In the genomic region with DNA sequence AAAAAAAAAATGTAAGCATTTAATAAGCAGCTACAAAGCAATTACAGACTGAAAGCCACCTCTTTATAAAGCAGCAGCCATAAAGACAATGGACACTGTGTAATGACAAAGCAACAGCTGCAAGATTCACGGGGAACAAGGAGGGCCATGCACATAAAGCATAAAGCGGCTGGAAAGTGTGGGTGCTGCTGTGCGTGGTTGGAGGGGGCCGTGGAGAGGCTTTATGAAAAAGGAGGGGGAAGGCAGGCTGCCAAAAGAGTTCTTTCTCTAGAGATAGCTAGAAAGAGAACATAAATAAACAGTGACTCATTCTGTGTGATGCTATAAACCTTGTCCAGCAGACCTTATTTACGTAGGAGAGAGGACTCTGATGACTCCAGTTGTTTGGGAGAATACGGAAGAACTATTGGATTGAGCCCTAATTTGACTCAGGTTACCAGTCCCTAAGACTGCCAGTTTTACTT, we compare ENCODE assay signal across 8 cellular contexts. TPM values are rescaled to one million over a fixed set of nuclear protein-coding genes. Genes with fewer than 3 reads are reported as not detected.
DNase-seq lines count a peak whose midpoint lies in the region; ATAC-seq and TF ChIP-seq lines count a peak whose summit lies in the region.

No MANE protein-coding gene starts in this region.

- H3K9me3 ChIP-seq in left ventricle myocardium inferior (replicated peaks): no peaks in the 10 kb centered on the region

- peak overlapping the region; percentile 6 for H3K4me3 ChIP-seq in left ventricle myocardium inferior
- no peak overlapping the region for H3K4me3 ChIP-seq in retinal pigment epithelial cell (ENCODE audit: low read length)

- ATAC-seq in SK-N-SH treated with all-trans-retinoic acid at 6 μM for 48 hours (peak; percentile 96), GM21723 (IDR thresholded peaks at IDR 0.05; ENCODE audit: unreplicated experiment) (no peak), HG03108 (IDR thresholded peaks at IDR 0.05; ENCODE audit: unreplicated experiment) (no peak), GM21526 (IDR thresholded peaks at IDR 0.05; ENCODE audit: low FRiP score, unreplicated experiment) (no peak)

- H3K27me3 ChIP-seq in left ventricle myocardium inferior (ENCODE audit: low read depth): no peaks in the 10 kb centered on the region

- peaks cover 36% of the 10 kb centered on the region for H3K4me1 ChIP-seq in left ventricle myocardium inferior

- no peaks in the 10 kb centered on the region for H3K36me3 ChIP-seq in left ventricle myocardium inferior

- TF ChIP-seq CTCF in left ventricle myocardium inferior (IDR thresholded peaks at IDR 0.05; ENCODE audit: borderline replicate concordance) (no peak), retinal pigment epithelial cell (conservative IDR thresholded peaks at IDR 0.05; ENCODE audit: low read depth, low read length) (no peak)

- peak overlapping the region; percentile 74 for H3K27ac ChIP-seq in left ventricle myocardium inferior (replicated peaks)

- DNase-seq in GM03348 (ENCODE audit: low spot score) (peak; percentile 49), left ventricle myocardium inferior (peak; percentile 37), retinal pigment epithelial cell (ENCODE audit: low read depth) (peak; percentile 74)
- DNase-seq in stimulated activated CD4-positive, alpha-beta T cell treated with anti-CD3 and anti-CD28 coated beads, Interleukin-12 subunit alpha, Interleukin-12 subunit beta, amount 100 ng/mL, for 4 hours: no peak

- intact Hi-C loops in left ventricle myocardium inferior (cut with micrococcal nuclease): no loop called here

TF ChIP-seq in SK-N-SH treated with all-trans-retinoic acid at 6 μM for 48 hours, 23 proteins besides CTCF, POLR2A, EP300 and RAD21:
- TF ChIP-seq ZNF8 (CRISPR knock-in tag; IDR thresholded peaks at IDR 0.05): no peak
- peak; percentile 57; the same call in 1 of the 2 replicates for TF ChIP-seq ZFP3 (CRISPR knock-in tag; IDR thresholded peaks at IDR 0.05)
- no peak for TF ChIP-seq GLIS3 (CRISPR knock-in tag; IDR thresholded peaks at IDR 0.05)
- TF ChIP-seq, protein P1, sequence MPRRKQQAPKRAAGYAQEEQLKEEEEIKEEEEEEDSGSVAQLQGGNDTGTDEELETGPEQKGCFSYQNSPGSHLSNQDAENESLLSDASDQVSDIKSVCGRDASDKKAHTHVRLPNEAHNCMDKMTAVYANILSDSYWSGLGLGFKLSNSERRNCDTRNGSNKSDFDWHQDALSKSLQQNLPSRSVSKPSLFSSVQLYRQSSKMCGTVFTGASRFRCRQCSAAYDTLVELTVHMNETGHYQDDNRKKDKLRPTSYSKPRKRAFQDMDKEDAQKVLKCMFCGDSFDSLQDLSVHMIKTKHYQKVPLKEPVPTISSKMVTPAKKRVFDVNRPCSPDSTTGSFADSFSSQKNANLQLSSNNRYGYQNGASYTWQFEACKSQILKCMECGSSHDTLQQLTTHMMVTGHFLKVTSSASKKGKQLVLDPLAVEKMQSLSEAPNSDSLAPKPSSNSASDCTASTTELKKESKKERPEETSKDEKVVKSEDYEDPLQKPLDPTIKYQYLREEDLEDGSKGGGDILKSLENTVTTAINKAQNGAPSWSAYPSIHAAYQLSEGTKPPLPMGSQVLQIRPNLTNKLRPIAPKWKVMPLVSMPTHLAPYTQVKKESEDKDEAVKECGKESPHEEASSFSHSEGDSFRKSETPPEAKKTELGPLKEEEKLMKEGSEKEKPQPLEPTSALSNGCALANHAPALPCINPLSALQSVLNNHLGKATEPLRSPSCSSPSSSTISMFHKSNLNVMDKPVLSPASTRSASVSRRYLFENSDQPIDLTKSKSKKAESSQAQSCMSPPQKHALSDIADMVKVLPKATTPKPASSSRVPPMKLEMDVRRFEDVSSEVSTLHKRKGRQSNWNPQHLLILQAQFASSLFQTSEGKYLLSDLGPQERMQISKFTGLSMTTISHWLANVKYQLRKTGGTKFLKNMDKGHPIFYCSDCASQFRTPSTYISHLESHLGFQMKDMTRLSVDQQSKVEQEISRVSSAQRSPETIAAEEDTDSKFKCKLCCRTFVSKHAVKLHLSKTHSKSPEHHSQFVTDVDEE (CRISPR knock-in tag; IDR thresholded peaks at IDR 0.05): no peak
- TF ChIP-seq, protein P2, sequence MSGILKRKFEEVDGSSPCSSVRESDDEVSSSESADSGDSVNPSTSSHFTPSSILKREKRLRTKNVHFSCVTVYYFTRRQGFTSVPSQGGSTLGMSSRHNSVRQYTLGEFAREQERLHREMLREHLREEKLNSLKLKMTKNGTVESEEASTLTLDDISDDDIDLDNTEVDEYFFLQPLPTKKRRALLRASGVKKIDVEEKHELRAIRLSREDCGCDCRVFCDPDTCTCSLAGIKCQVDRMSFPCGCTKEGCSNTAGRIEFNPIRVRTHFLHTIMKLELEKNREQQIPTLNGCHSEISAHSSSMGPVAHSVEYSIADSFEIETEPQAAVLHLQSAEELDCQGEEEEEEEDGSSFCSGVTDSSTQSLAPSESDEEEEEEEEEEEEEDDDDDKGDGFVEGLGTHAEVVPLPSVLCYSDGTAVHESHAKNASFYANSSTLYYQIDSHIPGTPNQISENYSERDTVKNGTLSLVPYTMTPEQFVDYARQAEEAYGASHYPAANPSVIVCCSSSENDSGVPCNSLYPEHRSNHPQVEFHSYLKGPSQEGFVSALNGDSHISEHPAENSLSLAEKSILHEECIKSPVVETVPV (CRISPR knock-in tag; IDR thresholded peaks at IDR 0.05): no peak
- no peak for TF ChIP-seq ZNF70 (CRISPR knock-in tag; IDR thresholded peaks at IDR 0.05)
- TF ChIP-seq, protein P3, sequence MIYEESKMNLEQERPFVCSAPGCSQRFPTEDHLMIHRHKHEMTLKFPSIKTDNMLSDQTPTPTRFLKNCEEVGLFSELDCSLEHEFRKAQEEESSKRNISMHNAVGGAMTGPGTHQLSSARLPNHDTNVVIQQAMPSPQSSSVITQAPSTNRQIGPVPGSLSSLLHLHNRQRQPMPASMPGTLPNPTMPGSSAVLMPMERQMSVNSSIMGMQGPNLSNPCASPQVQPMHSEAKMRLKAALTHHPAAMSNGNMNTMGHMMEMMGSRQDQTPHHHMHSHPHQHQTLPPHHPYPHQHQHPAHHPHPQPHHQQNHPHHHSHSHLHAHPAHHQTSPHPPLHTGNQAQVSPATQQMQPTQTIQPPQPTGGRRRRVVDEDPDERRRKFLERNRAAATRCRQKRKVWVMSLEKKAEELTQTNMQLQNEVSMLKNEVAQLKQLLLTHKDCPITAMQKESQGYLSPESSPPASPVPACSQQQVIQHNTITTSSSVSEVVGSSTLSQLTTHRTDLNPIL (CRISPR knock-in tag; IDR thresholded peaks at IDR 0.05; ENCODE audit: low read depth): no peak
- TF ChIP-seq ESRRG (CRISPR knock-in tag; IDR thresholded peaks at IDR 0.05): no peak
- no peak for TF ChIP-seq ARNTL (CRISPR knock-in tag; IDR thresholded peaks at IDR 0.05; ENCODE audit: borderline replicate concordance, low read depth)
- TF ChIP-seq BACH2 (CRISPR knock-in tag; IDR thresholded peaks at IDR 0.05; ENCODE audit: borderline replicate concordance): no peak
- TF ChIP-seq ZNF565 (CRISPR knock-in tag; conservative IDR thresholded peaks at IDR 0.05; ENCODE audit: low read depth): no peak
- no peak for TF ChIP-seq ZFP30 (CRISPR knock-in tag; IDR thresholded peaks at IDR 0.05)
- no peak for TF ChIP-seq CSDC2 (CRISPR knock-in tag; IDR thresholded peaks at IDR 0.05)
- peak; percentile 98; the same call in 1 of the 2 replicates for TF ChIP-seq TOX (CRISPR knock-in tag; IDR thresholded peaks at IDR 0.05; ENCODE audit: borderline replicate concordance)
- no peak for TF ChIP-seq SNAI2 (CRISPR knock-in tag; IDR thresholded peaks at IDR 0.05)
- TF ChIP-seq, protein P4, sequence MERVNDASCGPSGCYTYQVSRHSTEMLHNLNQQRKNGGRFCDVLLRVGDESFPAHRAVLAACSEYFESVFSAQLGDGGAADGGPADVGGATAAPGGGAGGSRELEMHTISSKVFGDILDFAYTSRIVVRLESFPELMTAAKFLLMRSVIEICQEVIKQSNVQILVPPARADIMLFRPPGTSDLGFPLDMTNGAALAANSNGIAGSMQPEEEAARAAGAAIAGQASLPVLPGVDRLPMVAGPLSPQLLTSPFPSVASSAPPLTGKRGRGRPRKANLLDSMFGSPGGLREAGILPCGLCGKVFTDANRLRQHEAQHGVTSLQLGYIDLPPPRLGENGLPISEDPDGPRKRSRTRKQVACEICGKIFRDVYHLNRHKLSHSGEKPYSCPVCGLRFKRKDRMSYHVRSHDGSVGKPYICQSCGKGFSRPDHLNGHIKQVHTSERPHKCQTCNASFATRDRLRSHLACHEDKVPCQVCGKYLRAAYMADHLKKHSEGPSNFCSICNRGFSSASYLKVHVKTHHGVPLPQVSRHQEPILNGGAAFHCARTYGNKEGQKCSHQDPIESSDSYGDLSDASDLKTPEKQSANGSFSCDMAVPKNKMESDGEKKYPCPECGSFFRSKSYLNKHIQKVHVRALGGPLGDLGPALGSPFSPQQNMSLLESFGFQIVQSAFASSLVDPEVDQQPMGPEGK (CRISPR knock-in tag; IDR thresholded peaks at IDR 0.05; ENCODE audit: borderline replicate concordance): peak; percentile 60; the same call in 1 of the 2 replicates
- TF ChIP-seq TCF4 (CRISPR knock-in tag; IDR thresholded peaks at IDR 0.05; ENCODE audit: borderline replicate concordance): 0 out of 2 replicates have a peak, but pooled peaks have one; percentile 13
- peak; percentile 100 for TF ChIP-seq ZC3H10 (CRISPR knock-in tag; IDR thresholded peaks at IDR 0.05)
- no peak for TF ChIP-seq PPARA (CRISPR knock-in tag; IDR thresholded peaks at IDR 0.05; ENCODE audit: borderline replicate concordance)
- TF ChIP-seq, protein P5, sequence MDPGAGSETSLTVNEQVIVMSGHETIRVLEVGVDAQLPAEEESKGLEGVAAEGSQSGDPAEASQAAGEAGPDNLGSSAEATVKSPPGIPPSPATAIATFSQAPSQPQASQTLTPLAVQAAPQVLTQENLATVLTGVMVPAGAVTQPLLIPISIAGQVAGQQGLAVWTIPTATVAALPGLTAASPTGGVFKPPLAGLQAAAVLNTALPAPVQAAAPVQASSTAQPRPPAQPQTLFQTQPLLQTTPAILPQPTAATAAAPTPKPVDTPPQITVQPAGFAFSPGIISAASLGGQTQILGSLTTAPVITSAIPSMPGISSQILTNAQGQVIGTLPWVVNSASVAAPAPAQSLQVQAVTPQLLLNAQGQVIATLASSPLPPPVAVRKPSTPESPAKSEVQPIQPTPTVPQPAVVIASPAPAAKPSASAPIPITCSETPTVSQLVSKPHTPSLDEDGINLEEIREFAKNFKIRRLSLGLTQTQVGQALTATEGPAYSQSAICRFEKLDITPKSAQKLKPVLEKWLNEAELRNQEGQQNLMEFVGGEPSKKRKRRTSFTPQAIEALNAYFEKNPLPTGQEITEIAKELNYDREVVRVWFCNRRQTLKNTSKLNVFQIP (CRISPR knock-in tag; IDR thresholded peaks at IDR 0.05; ENCODE audit: borderline replicate concordance, low read depth): 0 out of 2 replicates have a peak, but pooled peaks have one; percentile 66
- TF ChIP-seq RARB (CRISPR knock-in tag; IDR thresholded peaks at IDR 0.05): no peak
- TF ChIP-seq OSR1 (CRISPR knock-in tag; IDR thresholded peaks at IDR 0.05): no peak
- TF ChIP-seq ISL1 (CRISPR knock-in tag; IDR thresholded peaks at IDR 0.05): peak; percentile 41; the same call in 1 of the 2 replicates

RNA-seq across cellular contexts. Expression of a gene that starts 49.3 kb away (rescaled TPM):
- 56.7 TPM for total RNA-seq in left ventricle myocardium inferior
